In the genomic region with DNA sequence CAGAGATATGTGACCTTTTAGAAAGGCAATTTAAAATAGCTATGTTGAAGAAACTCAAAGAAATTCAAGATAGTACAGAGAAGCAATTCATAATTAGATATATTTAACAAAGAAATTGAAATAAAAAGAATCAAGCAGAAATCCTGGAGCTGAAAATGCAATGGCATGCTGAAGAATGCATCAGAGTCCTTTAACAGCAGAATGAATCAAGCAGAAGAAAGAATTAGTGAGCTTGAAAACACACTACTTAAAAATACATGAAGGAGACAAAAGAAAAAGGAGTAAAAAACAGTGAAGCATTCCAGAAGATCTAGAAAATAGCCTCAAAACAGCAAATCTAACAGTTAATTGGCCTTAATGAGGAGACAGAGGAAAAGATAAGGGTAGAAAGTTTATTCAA, we compare ENCODE assay signal across 33 cellular contexts. TPM values are rescaled to one million over a fixed set of nuclear protein-coding genes. Genes with fewer than 3 reads are reported as not detected.
"Had no signal": no experiment of that assay in that cellular context is flagged by ENCODE, and none has a peak within 500 bp of the region (broad histone marks: within the 10 kb centered on the region; RNA-seq: fewer than 3 reads in every experiment).

No MANE protein-coding gene starts in this region.

- H3K36me3 ChIP-seq: colonic mucosa, esophagus squamous epithelium, gastrocnemius medialis, heart right ventricle, left lung, lower lobe of right lung had no signal

- FAIRE-seq: endometrium, islet of Langerhans, keratinocyte had no signal

- H3K4me3 Mint-ChIP-seq: dendritic cell treated with granulocyte-macrophage colony-stimulating factor and Interleukin-4, amounts not matched to agents 40 ng/mL and 50 ng/mL, for 4 days; effector memory CD8-positive, alpha-beta T cell; endodermal cell; mesothelial cell of epicardium; naive B cell had no signal

- H3K27me3 ChIP-seq: colonic mucosa, esophagus squamous epithelium, gastrocnemius medialis, heart right ventricle, left lung had no signal

- ATAC-seq: effector memory CD8-positive, alpha-beta T cell; esophagus mucosa; gastrocnemius medialis; heart right ventricle; left cardiac atrium; left lung; left ventricle myocardium superior; lower lobe of right lung; mucosa of descending colon had no signal

- H3K4me3 ChIP-seq: colonic mucosa, esophagus squamous epithelium, gastrocnemius medialis, heart right ventricle, left lung, lower lobe of right lung, mucosa of descending colon had no signal

- H3K27ac ChIP-seq: colonic mucosa, epithelial cell of prostate, esophagus squamous epithelium, gastrocnemius medialis, heart right ventricle, left lung, lower lobe of right lung had no signal

- H3K9me3 ChIP-seq: colonic mucosa, gastrocnemius medialis had no signal

- H3K27ac Mint-ChIP-seq: dendritic cell treated with granulocyte-macrophage colony-stimulating factor and Interleukin-4, amounts not matched to agents 40 ng/mL and 50 ng/mL, for 4 days; effector memory CD8-positive, alpha-beta T cell; endodermal cell; mesothelial cell of epicardium; naive B cell had no signal

- DNase-seq: colonic mucosa; cortex of kidney; effector CD8-positive, alpha-beta T cell; effector memory CD8-positive, alpha-beta T cell; endodermal cell; erythroblast; esophagus squamous epithelium; foreskin fibroblast; foreskin melanocyte; gastrocnemius medialis; glutamatergic neuron; head of caudate nucleus; heart right ventricle; hippocampal formation; left cardiac atrium; left lung; left ventricle myocardium superior; lower lobe of right lung; mesenchymal stem cell; mucosa of descending colon; naive B cell had no signal

RNA-seq across cellular contexts. Expression of a gene that starts 20.0 kb away (rescaled TPM):
- total RNA-seq: colonic mucosa, dermis microvascular lymphatic vessel endothelial cell, endodermal cell, esophagus mucosa, esophagus squamous epithelium, gastrocnemius medialis, glomerular endothelial cell, heart right ventricle, left cardiac atrium, left lung, left ventricle myocardium superior, lower lobe of right lung, lung microvascular endothelial cell, mesenteric fat pad, mesothelial cell of epicardium, mucosa of descending colon, myocyte had no signal
- polyA plus RNA-seq: heart right ventricle, keratinocyte had no signal
